Comparison of ENCODE assay signal across 9 cellular contexts in genomic region chr11:35619754-35620640, GRCh38. TPM values are rescaled to one million over a fixed set of nuclear protein-coding genes. Genes with fewer than 3 reads are reported as not detected.
DNase-seq lines count a peak whose midpoint lies in the region; ATAC-seq and TF ChIP-seq lines count a peak whose summit lies in the region.
"Had no signal": no experiment of that assay in that cellular context is flagged by ENCODE, and none has a peak within 500 bp of the region (broad histone marks: within the 10 kb centered on the region; RNA-seq: fewer than 3 reads in every experiment).

No MANE protein-coding gene starts in this region.

- no peaks in the 10 kb centered on the region for H3K36me3 Mint-ChIP-seq in activated naive CD8-positive, alpha-beta T cell treated with anti-CD3 and anti-CD28 coated beads for 36 hours

- ATAC-seq in GM18505 (IDR thresholded peaks at IDR 0.05; ENCODE audit: unreplicated experiment) (peak; percentile 24), HG03045 (IDR thresholded peaks at IDR 0.05; ENCODE audit: unreplicated experiment) (no peak), HG02970 (IDR thresholded peaks at IDR 0.05; ENCODE audit: low FRiP score, unreplicated experiment) (no peak)

- peaks cover 73% of the 10 kb centered on the region for H3K27me3 Mint-ChIP-seq in activated naive CD8-positive, alpha-beta T cell treated with anti-CD3 and anti-CD28 coated beads for 36 hours

- TF ChIP-seq CTCF in AG04450 (IDR thresholded peaks at IDR 0.05; ENCODE audit: low read depth, low read length) (0 out of 2 replicates have a peak, but pooled peaks have one; percentile 5), right atrium auricular region (IDR thresholded peaks at IDR 0.05) (peak in 1 of 2 donors; percentile 14)

- H3K4me1 ChIP-seq in right atrium auricular region = peaks cover 0 to 31% of the 10 kb centered on the region in 2 donors
- peaks cover 8% of the 10 kb centered on the region for H3K4me1 ChIP-seq in rectal smooth muscle tissue (ENCODE audit: control insufficient read depth, insufficient read depth, low read length)

- H3K27ac ChIP-seq in AG04450 (ENCODE audit: low read depth, low read length) (peak overlapping the region; percentile 52), right atrium auricular region (no peak overlapping the region), rectal smooth muscle tissue (ENCODE audit: low read depth, low read length) (no peak overlapping the region)
- H3K27ac ChIP-seq: neutrophil had no signal

- no peaks in the 10 kb centered on the region for H3K9me3 Mint-ChIP-seq in activated naive CD8-positive, alpha-beta T cell treated with anti-CD3 and anti-CD28 coated beads for 36 hours

- H3K4me3 ChIP-seq in AG04450 (ENCODE audit: low read depth, low read length) (peak overlapping the region; percentile 78), right atrium auricular region (peak overlapping the region; percentile 47 to 63), rectal smooth muscle tissue (ENCODE audit: low read length) (peak overlapping the region; percentile 57)

- CTCF ChIA-PET in AG04450 (lab: Charles Lee) = interaction anchor here (0.7 to 1.9 kb wide), 3 partner anchors 202 to 423 kb away, joined by 3 to 15 read pairs (median 3); no protein-coding TSS in a partner anchor

- no peaks in the 10 kb centered on the region for H3K9me3 ChIP-seq in AG04450 (ENCODE audit: control insufficient read depth, insufficient read depth, low read length)
- H3K9me3 ChIP-seq in right atrium auricular region = no peaks in the 10 kb centered on the region
- H3K9me3 ChIP-seq: neutrophil had no signal

- H3K27ac Mint-ChIP-seq in activated naive CD8-positive, alpha-beta T cell treated with anti-CD3 and anti-CD28 coated beads for 36 hours = no peak overlapping the region

- peaks cover 7% of the 10 kb centered on the region for H3K4me1 Mint-ChIP-seq in activated naive CD8-positive, alpha-beta T cell treated with anti-CD3 and anti-CD28 coated beads for 36 hours

- no peaks in the 10 kb centered on the region for H3K27me3 ChIP-seq in AG04450 (ENCODE audit: control insufficient read depth, insufficient read depth, low read length)
- no peaks in the 10 kb centered on the region for H3K27me3 ChIP-seq in right atrium auricular region
- H3K27me3 ChIP-seq in rectal smooth muscle tissue (ENCODE audit: control insufficient read depth, insufficient read depth, low read length) = peaks cover 2% of the 10 kb centered on the region

- TF ChIP-seq POLR2A in GM18505 (IDR thresholded peaks at IDR 0.05; ENCODE audit: borderline replicate concordance, extremely low read depth, insufficient read depth, insufficient read length) = no peak

- H3K36me3 ChIP-seq in right atrium auricular region = no peaks in the 10 kb centered on the region
- H3K36me3 ChIP-seq in rectal smooth muscle tissue (ENCODE audit: control insufficient read depth, insufficient read depth, low read length) = no peaks in the 10 kb centered on the region
- H3K36me3 ChIP-seq: neutrophil had no signal

- H3K4me3 Mint-ChIP-seq in activated naive CD8-positive, alpha-beta T cell treated with anti-CD3 and anti-CD28 coated beads for 36 hours = peak overlapping the region; percentile 66

- POLR2A ChIA-PET in AG04450 (lab: Yijun Ruan, JAX) = interaction anchor here (0.6 kb wide), 1 partner anchor 29 kb away, joined by 3 read pairs; no protein-coding TSS in a partner anchor

- H3K9ac ChIP-seq in rectal smooth muscle tissue (ENCODE audit: low read length) = no peak overlapping the region

- DNase-seq in AG04450 (ENCODE audit: low read depth, low spot score) (no peak), Kasumi-1 (lab: John Stamatoyannopoulos, UW) (peak; percentile 52 to 65), right atrium auricular region (ENCODE audit: low spot score) (no peak)
- DNase-seq in activated naive CD8-positive, alpha-beta T cell treated with anti-CD3 and anti-CD28 coated beads for 36 hours = peak; percentile 6

RNA-seq across cellular contexts. Expression of gene FJX1, which starts 1.7 kb away (rescaled TPM):
- polyA plus RNA-seq in AG04450 (2011; rRNA removed) = 4.8 and 5.6 TPM in 2 replicates
- 4.4 and 6.0 TPM in 2 replicates for polyA minus RNA-seq in AG04450 (2011; rRNA and poly(A)+ RNA removed)
- total RNA-seq in activated naive CD8-positive, alpha-beta T cell treated with anti-CD3 and anti-CD28 coated beads for 36 hours = 1 to 10 TPM; 2.5 to 3.8 TPM
- total RNA-seq in right atrium auricular region = 1 to 10 TPM; 1.9 to 3.9 TPM

RNA-seq across cellular contexts. Expression of gene TRIM44, which starts 42.6 kb away (rescaled TPM):
- 70.7 and 82.6 TPM in 2 replicates for polyA plus RNA-seq in AG04450 (2011; rRNA removed)
- 116 and 125 TPM in 2 replicates for polyA minus RNA-seq in AG04450 (2011; rRNA and poly(A)+ RNA removed)
- total RNA-seq in activated naive CD8-positive, alpha-beta T cell treated with anti-CD3 and anti-CD28 coated beads for 36 hours = 10 to 100 TPM; 40.9 to 41.1 TPM
- total RNA-seq in right atrium auricular region = 10 to 100 TPM; 22.1 to 35.4 TPM

Comparison
In these comparisons a context has a peak if more than half of its experiments do, and no peak if none do; other contexts are left out.
1. DNase-seq: peak in Kasumi-1 (2 of 2) and activated naive CD8-positive, alpha-beta T cell treated with anti-CD3 and anti-CD28 coated beads for 36 hours (single experiment); none in AG04450 (single experiment) and right atrium auricular region (single experiment).
2. Peak in every context shown above with its lines, with median percentiles within 50 percentile points of each other: H3K4me3 ChIP-seq.